Comparison of ENCODE assay signal across 25 cellular contexts in the genomic region with DNA sequence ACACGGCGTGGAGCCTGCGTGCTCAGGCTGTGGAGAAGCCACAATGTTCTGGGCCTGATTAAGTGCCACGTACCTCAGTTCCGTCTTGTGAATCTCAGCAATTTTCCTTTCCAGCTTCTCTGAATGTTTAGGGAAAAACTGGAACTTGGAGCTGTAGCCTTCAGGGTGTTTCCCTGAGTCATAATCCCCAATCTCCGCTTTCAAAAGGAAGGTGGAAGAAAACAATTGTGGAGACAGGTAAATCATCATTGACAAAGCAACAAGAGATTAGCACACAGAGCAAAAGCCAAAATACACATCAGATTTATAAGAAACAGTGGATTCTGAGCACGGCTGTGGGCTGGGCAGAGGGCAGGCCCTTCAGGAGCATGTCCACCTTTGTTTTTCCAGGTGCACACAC.
"Had no signal": no experiment of that assay in that cellular context is flagged by ENCODE, and none has a peak within 500 bp of the region (broad histone marks: within the 10 kb centered on the region; RNA-seq: fewer than 3 reads in every experiment).

No MANE protein-coding gene starts in this region.

- H3K9me3 Mint-ChIP-seq: naive B cell; nephron; stimulated activated effector memory CD8-positive, alpha-beta T cell treated with anti-CD3 and anti-CD28 coated beads, Interleukin-12 subunit alpha, Interleukin-12 subunit beta, amount 100 ng/mL, for 72 hours had no signal

- H3K27me3 ChIP-seq: colonic mucosa, esophagus muscularis mucosa, gastroesophageal sphincter, hepatocyte, neutrophil, right lobe of liver, suprapubic skin, thyroid gland, upper lobe of left lung, uterus had no signal

- H3K79me2 ChIP-seq: hepatocyte had no signal

- H3K9me3 ChIP-seq: colonic mucosa, esophagus muscularis mucosa, gastroesophageal sphincter, neutrophil, psoas muscle, right lobe of liver, suprapubic skin, thyroid gland, upper lobe of left lung, uterus had no signal

- H3K27ac ChIP-seq: colonic mucosa, esophagus muscularis mucosa, gastroesophageal sphincter, hepatocyte, neutrophil, psoas muscle, right lobe of liver, suprapubic skin, thyroid gland, upper lobe of left lung, uterus had no signal

- H3K4me1 ChIP-seq: colonic mucosa, psoas muscle, right lobe of liver, suprapubic skin, upper lobe of left lung, uterus had no signal

- DNase-seq: colonic mucosa; dermis blood vessel endothelial cell; glutamatergic neuron; kidney; left colon; left ventricle myocardium superior; mesenchymal stem cell; naive B cell; psoas muscle; retina; right lobe of liver; stimulated activated CD4-positive, alpha-beta T cell treated with anti-CD3 and anti-CD28 coated beads, Interleukin-4, amount 100 ng/mL, for 1 hour; stimulated activated CD8-positive, alpha-beta memory T cell treated with anti-CD3 and anti-CD28 coated beads, Interleukin-4, amount 100 ng/mL, for 48 hours; stimulated activated naive CD8-positive, alpha-beta T cell treated with anti-CD3 and anti-CD28 coated beads, Interleukin-15, Interleukin-2, amounts not matched to agents 100 U/mL and 50 U/mL, for 24 hours; thyroid gland; upper lobe of left lung; uterus had no signal

- H3K4me2 ChIP-seq: hepatocyte had no signal

- FAIRE-seq: kidney had no signal

- H3K27me3 Mint-ChIP-seq: naive B cell had no signal

- H3K4me3 Mint-ChIP-seq: naive B cell; nephron; stimulated activated effector memory CD8-positive, alpha-beta T cell treated with anti-CD3 and anti-CD28 coated beads, Interleukin-12 subunit alpha, Interleukin-12 subunit beta, amount 100 ng/mL, for 72 hours had no signal

- H3K4me3 ChIP-seq: colonic mucosa, esophagus muscularis mucosa, gastroesophageal sphincter, hepatocyte, lung, psoas muscle, right lobe of liver, suprapubic skin, thyroid gland, upper lobe of left lung, uterus had no signal

- H3K36me3 ChIP-seq: colonic mucosa, esophagus muscularis mucosa, gastroesophageal sphincter, neutrophil, right lobe of liver, suprapubic skin, thyroid gland, upper lobe of left lung, uterus had no signal

- H2AFZ ChIP-seq: hepatocyte had no signal

- ATAC-seq: gastroesophageal sphincter; left colon; left ventricle myocardium superior; psoas muscle; right lobe of liver; stimulated activated effector memory CD8-positive, alpha-beta T cell treated with anti-CD3 and anti-CD28 coated beads, Interleukin-12 subunit alpha, Interleukin-12 subunit beta, amount 100 ng/mL, for 72 hours; stimulated activated naive CD8-positive, alpha-beta T cell treated with anti-CD3 and anti-CD28 coated beads, Interleukin-15, Interleukin-2, amounts not matched to agents 100 U/mL and 50 U/mL, for 24 hours had no signal

- H3K36me3 Mint-ChIP-seq: naive B cell; stimulated activated effector memory CD8-positive, alpha-beta T cell treated with anti-CD3 and anti-CD28 coated beads, Interleukin-12 subunit alpha, Interleukin-12 subunit beta, amount 100 ng/mL, for 72 hours had no signal

- H3K27ac Mint-ChIP-seq: nephron; stimulated activated effector memory CD8-positive, alpha-beta T cell treated with anti-CD3 and anti-CD28 coated beads, Interleukin-12 subunit alpha, Interleukin-12 subunit beta, amount 100 ng/mL, for 72 hours had no signal
